Comparison of ENCODE assay signal across 9 cellular contexts in genomic region chr1:94522304-94522703, GRCh38. TPM values are rescaled to one million over a fixed set of nuclear protein-coding genes. Genes with fewer than 3 reads are reported as not detected.
DNase-seq lines count a peak whose midpoint lies in the region; ATAC-seq and TF ChIP-seq lines count a peak whose summit lies in the region.
"Had no signal": no experiment of that assay in that cellular context is flagged by ENCODE, and none has a peak within 500 bp of the region (broad histone marks: within the 10 kb centered on the region; RNA-seq: fewer than 3 reads in every experiment).

No MANE protein-coding gene starts in this region.

- CTCF ChIA-PET in PC-3 (lab: Charles Lee) = interaction anchor here (0.6 kb wide), 1 partner anchor 77 kb away, joined by 3 read pairs; no protein-coding TSS in a partner anchor

- H3K79me2 ChIP-seq in PC-3 (ENCODE audit: low read length) (no peaks in the 10 kb centered on the region), smooth muscle cell (ENCODE audit: low read depth) (no peaks in the 10 kb centered on the region)

- no peaks in the 10 kb centered on the region for H4K20me1 ChIP-seq in PC-3 (ENCODE audit: low read length)
- H4K20me1 ChIP-seq in smooth muscle cell (ENCODE audit: low read depth) = no peaks in the 10 kb centered on the region

- no peaks in the 10 kb centered on the region for H3K36me3 Mint-ChIP-seq in activated naive CD4-positive, alpha-beta T cell treated with anti-CD3 and anti-CD28 coated beads, Interleukin-2, amount 50 U/mL, for 72 hours
- H3K36me3 Mint-ChIP-seq in effector memory CD8-positive, alpha-beta T cell (ENCODE audit: insufficient read depth) = no peaks in the 10 kb centered on the region

- H2AFZ ChIP-seq in PC-3 (ENCODE audit: low read length) (no peak overlapping the region), smooth muscle cell (ENCODE audit: low read depth) (no peak overlapping the region)

- no peaks in the 10 kb centered on the region for H3K4me1 Mint-ChIP-seq in effector memory CD8-positive, alpha-beta T cell (ENCODE audit: low read depth in 2 of 2)

- intact Hi-C loops in PC-3 (cut with micrococcal nuclease) = no loop called here

- H3K9ac ChIP-seq in PC-3 (ENCODE audit: low read length) = no peak overlapping the region
- H3K9ac ChIP-seq in smooth muscle cell (ENCODE audit: low read depth) = no peak overlapping the region

- no peak overlapping the region for H3K4me3 Mint-ChIP-seq in effector memory CD8-positive, alpha-beta T cell

- no TSS peak for BruUV-seq in PC-3 (replicated peaks; lab: Mats Ljungman, UMichigan)

- TF ChIP-seq EP300 in suprapubic skin (IDR thresholded peaks at IDR 0.05) = no peak

- H3K9me3 Mint-ChIP-seq in activated naive CD4-positive, alpha-beta T cell treated with anti-CD3 and anti-CD28 coated beads, Interleukin-2, amount 50 U/mL, for 72 hours = no peaks in the 10 kb centered on the region
- H3K9me3 Mint-ChIP-seq in effector memory CD8-positive, alpha-beta T cell = no peaks in the 10 kb centered on the region

- H3K36me3 ChIP-seq in PC-3 (ENCODE audit: low read depth, low read length) (no peaks in the 10 kb centered on the region), smooth muscle cell (ENCODE audit: low read depth) (no peaks in the 10 kb centered on the region), suprapubic skin (peaks cover 3% of the 10 kb centered on the region)

- POLR2A ChIA-PET in PC-3 (lab: Charles Lee; ENCODE audit: unreplicated experiment) = no interaction called here

- H3K27ac Mint-ChIP-seq in activated naive CD4-positive, alpha-beta T cell treated with anti-CD3 and anti-CD28 coated beads, Interleukin-2, amount 50 U/mL, for 72 hours = no peak overlapping the region
- H3K27ac Mint-ChIP-seq in effector memory CD8-positive, alpha-beta T cell = no peak overlapping the region

- H3K9me2 ChIP-seq in PC-3 (replicated peaks; ENCODE audit: low read length) = no peaks in the 10 kb centered on the region

- H3K4me3 ChIP-seq in PC-3 (ENCODE audit: low read length) (no peak overlapping the region), smooth muscle cell (no peak overlapping the region), suprapubic skin (no peak overlapping the region)

- TF ChIP-seq CTCF in PC-3 (conservative IDR thresholded peaks at IDR 0.05; ENCODE audit: low read depth, low read length) (peak; percentile 79), smooth muscle cell (IDR thresholded peaks at IDR 0.05; ENCODE audit: borderline replicate concordance, insufficient read depth, poor library complexity, severe bottlenecking) (peak; percentile 56), suprapubic skin (IDR thresholded peaks at IDR 0.05) (peak in 1 of 2 donors; percentile 22)

- peak; percentile 50 for ATAC-seq in PC-3
- no peak for ATAC-seq in activated naive CD4-positive, alpha-beta T cell treated with anti-CD3 and anti-CD28 coated beads, Interleukin-2, amount 50 U/mL, for 72 hours
- ATAC-seq in effector memory CD8-positive, alpha-beta T cell (replicated peaks) = no peak

- no peak for TF ChIP-seq POLR2A in suprapubic skin (IDR thresholded peaks at IDR 0.05)

- 25% methylated on average over 4 of the region's 4 CpGs for WGBS in smooth muscle cell (ENCODE audit: low lambda C conversion rate)
- 16% methylated on average over 4 of the region's 4 CpGs for WGBS in suprapubic skin

- peak; percentile 72 for DNase-seq in NCI-H82 (lab: John Stamatoyannopoulos, UW)
- DNase-seq in NCI-H82 treated with DMSO at 0.1 percent for 48 hours (lab: John Stamatoyannopoulos, UW; ENCODE audit: unreplicated experiment) = no peak
- DNase-seq in PC-3 = peak; percentile 69
- peak; percentile 72 for DNase-seq in fibroblast of the conjunctiva (ENCODE audit: low read depth)
- no peak for DNase-seq in smooth muscle cell (lab: John Stamatoyannopoulos, UW; ENCODE audit: unreplicated experiment)
- DNase-seq in activated naive CD4-positive, alpha-beta T cell treated with anti-CD3 and anti-CD28 coated beads, Interleukin-2, amount 50 U/mL, for 72 hours (ENCODE audit: low spot score in 2 of 2) = no peak
- no peak for DNase-seq in effector memory CD8-positive, alpha-beta T cell
- no peak for DNase-seq in suprapubic skin (ENCODE audit: low spot score in 2 of 2)

- H3F3A ChIP-seq in PC-3 (ENCODE audit: low read length, unreplicated experiment) (no peaks in the 10 kb centered on the region), smooth muscle cell (ENCODE audit: low read depth) (peaks cover 5% of the 10 kb centered on the region)

- H3K27me3 Mint-ChIP-seq in effector memory CD8-positive, alpha-beta T cell = peaks cover 0 to 7% of the 10 kb centered on the region in 2 donors

- H3K4me1 ChIP-seq in PC-3 (ENCODE audit: insufficient read depth, low read length) = no peaks in the 10 kb centered on the region
- H3K4me1 ChIP-seq in smooth muscle cell (ENCODE audit: low read depth) = no peaks in the 10 kb centered on the region
- peaks cover 1% of the 10 kb centered on the region for H3K4me1 ChIP-seq in suprapubic skin

- no peak overlapping the region for H3K27ac ChIP-seq in PC-3 (ENCODE audit: low read length)
- no peak overlapping the region for H3K27ac ChIP-seq in smooth muscle cell (ENCODE audit: low read depth)
- no peak overlapping the region for H3K27ac ChIP-seq in suprapubic skin
- H3K27ac ChIP-seq: neutrophil had no signal

- H3K4me2 ChIP-seq in PC-3 (ENCODE audit: low read length) = no peak overlapping the region
- H3K4me2 ChIP-seq in smooth muscle cell = no peak overlapping the region

- H3K27me3 ChIP-seq in PC-3 (ENCODE audit: low read length) (no peaks in the 10 kb centered on the region), smooth muscle cell (ENCODE audit: low read depth) (no peaks in the 10 kb centered on the region), suprapubic skin (no peaks in the 10 kb centered on the region)
- H3K27me3 ChIP-seq: neutrophil had no signal

- no peaks in the 10 kb centered on the region for H3K9me3 ChIP-seq in PC-3 (ENCODE audit: low read length)
- H3K9me3 ChIP-seq in smooth muscle cell (replicated peaks; ENCODE audit: low read depth) = no peaks in the 10 kb centered on the region
- no peaks in the 10 kb centered on the region for H3K9me3 ChIP-seq in suprapubic skin
- H3K9me3 ChIP-seq: neutrophil had no signal

RNA-seq across cellular contexts. Expression of gene F3, which starts 19.3 kb away (rescaled TPM):
- total RNA-seq in PC-3 (2014; rRNA removed) (8.0 and 8.5 TPM in 2 replicates), smooth muscle cell (287 and 367 TPM in 2 replicates), suprapubic skin (100 to 1,000 TPM in 2 of 4 donors, 10 to 100 TPM in 2; 36.5 to 110 (median 84.0) TPM)
- 337 and 338 TPM in 2 replicates for polyA plus RNA-seq in smooth muscle cell
- under 1 TPM in 1 of 2 donors, not detected in 1; 0.18 TPM for total RNA-seq in activated naive CD4-positive, alpha-beta T cell treated with anti-CD3 and anti-CD28 coated beads, Interleukin-2, amount 50 U/mL, for 72 hours

Comparison
In these comparisons a context has a peak if more than half of its experiments do, and no peak if none do; other contexts are left out.
1. DNase-seq: peak in NCI-H82 (single experiment), PC-3 (single experiment) and fibroblast of the conjunctiva (single experiment); none in NCI-H82 treated with DMSO at 0.1 percent for 48 hours (single experiment), smooth muscle cell (single experiment), activated naive CD4-positive, alpha-beta T cell treated with anti-CD3 and anti-CD28 coated beads, Interleukin-2, amount 50 U/mL, for 72 hours (0 of 2), effector memory CD8-positive, alpha-beta T cell (0 of 3) and suprapubic skin (0 of 2).